Comparison of ENCODE assay signal across 1 cellular context in genomic region chr10:1939016-1939415, GRCh38.
TF ChIP-seq lines count a peak whose summit lies in the region.

No MANE protein-coding gene starts in this region.

TF ChIP-seq in HepG2, 621 proteins besides CTCF, POLR2A, EP300 and RAD21 (continued from another document):
- TF ChIP-seq TERF1 (CRISPR knock-in tag; IDR thresholded peaks at IDR 0.05) (no peak), USF2 (IDR thresholded peaks at IDR 0.05; ENCODE audit: low read depth, low read length) (no peak), USF2 (CRISPR knock-in tag; IDR thresholded peaks at IDR 0.05; ENCODE audit: borderline replicate concordance) (no peak), ZNF256 (CRISPR knock-in tag; conservative IDR thresholded peaks at IDR 0.05) (no peak), ZNF558 (CRISPR knock-in tag; IDR thresholded peaks at IDR 0.05; ENCODE audit: borderline replicate concordance) (no peak), ZNF337 (CRISPR knock-in tag; IDR thresholded peaks at IDR 0.05; ENCODE audit: borderline replicate concordance, low read depth) (no peak)
